Comparison of ENCODE assay signal across 9 cellular contexts in the genomic region with DNA sequence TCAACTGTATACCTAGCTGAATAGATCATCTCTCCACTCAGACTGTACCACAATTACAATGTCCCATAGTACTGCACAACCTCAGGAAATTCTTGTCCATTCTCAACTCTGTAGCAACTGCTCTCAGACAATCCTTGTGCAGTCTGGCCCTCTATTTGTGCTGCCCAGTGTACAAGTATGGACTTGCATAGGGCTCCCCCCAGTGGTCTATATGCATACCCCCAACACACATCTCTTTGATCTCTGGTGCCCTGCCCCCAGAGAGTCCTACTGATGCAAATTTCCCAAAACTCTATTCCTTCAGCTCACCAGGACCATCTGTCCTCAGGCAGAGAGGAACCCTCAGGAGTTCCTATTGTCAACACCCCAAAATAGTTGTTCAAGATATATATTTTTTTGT.
DNase-seq lines count a peak whose midpoint lies in the region; ATAC-seq and TF ChIP-seq lines count a peak whose summit lies in the region.
"Had no signal": no experiment of that assay in that cellular context is flagged by ENCODE, and none has a peak within 500 bp of the region (broad histone marks: within the 10 kb centered on the region; RNA-seq: fewer than 3 reads in every experiment).

No MANE protein-coding gene starts in this region.

- H3K27me3 Mint-ChIP-seq in mesothelial cell of epicardium (ENCODE audit: low read depth) = peaks cover 7% of the 10 kb centered on the region
- no peaks in the 10 kb centered on the region for H3K27me3 Mint-ChIP-seq in activated naive CD4-positive, alpha-beta T cell treated with anti-CD3 and anti-CD28 coated beads for 36 hours (ENCODE audit: low read depth)
- no peaks in the 10 kb centered on the region for H3K27me3 Mint-ChIP-seq in naive thymus-derived CD8-positive, alpha-beta T cell
- H3K27me3 Mint-ChIP-seq: IgD-negative memory B cell had no signal

- TF ChIP-seq CTCF in GM10248 (IDR thresholded peaks at IDR 0.05; ENCODE audit: control extremely low read depth, extremely low read depth, low read depth, missing control alignments) = peak; percentile 35
- no peak for TF ChIP-seq CTCF in mesothelial cell of epicardium (IDR thresholded peaks at IDR 0.05; ENCODE audit: unreplicated experiment)

- peaks cover 7% of the 10 kb centered on the region for H3K4me1 Mint-ChIP-seq in mesothelial cell of epicardium
- no peaks in the 10 kb centered on the region for H3K4me1 Mint-ChIP-seq in activated naive CD4-positive, alpha-beta T cell treated with anti-CD3 and anti-CD28 coated beads for 36 hours (ENCODE audit: low read depth)
- H3K4me1 Mint-ChIP-seq in naive thymus-derived CD8-positive, alpha-beta T cell = no peaks in the 10 kb centered on the region
- H3K4me1 Mint-ChIP-seq: IgD-negative memory B cell had no signal

- H3K9me3 Mint-ChIP-seq in mesothelial cell of epicardium = peaks cover 6% of the 10 kb centered on the region
- H3K9me3 Mint-ChIP-seq in activated naive CD4-positive, alpha-beta T cell treated with anti-CD3 and anti-CD28 coated beads for 36 hours = no peaks in the 10 kb centered on the region
- peaks cover 0 to 6% (median 0%) of the 10 kb centered on the region in 9 donors for H3K9me3 Mint-ChIP-seq in naive thymus-derived CD8-positive, alpha-beta T cell

- in situ Hi-C loops in KBM-7 (cut with MboI; ENCODE audit: low pct_unique_long_range_greater_than_20kb, low sequenced_read_pairs) = no loop called here

- CTCF ChIA-PET in GM10248 (lab: Yijun Ruan, JAX) = interaction anchor here (0.7 to 1.2 kb wide), 3 partner anchors 11 to 149 kb away, joined by 4 read pairs; no protein-coding TSS in a partner anchor
- CTCF ChIA-PET in activated naive CD4-positive, alpha-beta T cell treated with anti-CD3 and anti-CD28 coated beads for 36 hours (lab: Charles Lee) = interaction anchor here (0.6 to 1.6 kb wide), 2 partner anchors 65 to 778 kb away, joined by 3 to 4 read pairs; no protein-coding TSS in a partner anchor

- H3K27ac Mint-ChIP-seq in mesothelial cell of epicardium = no peak overlapping the region
- no peak overlapping the region for H3K27ac Mint-ChIP-seq in activated naive CD4-positive, alpha-beta T cell treated with anti-CD3 and anti-CD28 coated beads for 36 hours
- no peak overlapping the region for H3K27ac Mint-ChIP-seq in naive thymus-derived CD8-positive, alpha-beta T cell

- intact Hi-C loops in activated naive CD4-positive, alpha-beta T cell treated with anti-CD3 and anti-CD28 coated beads for 36 hours (cut with micrococcal nuclease) = loop anchor here (2.0 kb wide), 1 partner anchor 148 kb away; no protein-coding TSS in a partner anchor

- no peaks in the 10 kb centered on the region for H3K36me3 Mint-ChIP-seq in mesothelial cell of epicardium
- H3K36me3 Mint-ChIP-seq in activated naive CD4-positive, alpha-beta T cell treated with anti-CD3 and anti-CD28 coated beads for 36 hours (ENCODE audit: low read depth) = no peaks in the 10 kb centered on the region
- H3K36me3 Mint-ChIP-seq in naive thymus-derived CD8-positive, alpha-beta T cell = peaks cover 0 to 4% (median 0%) of the 10 kb centered on the region in 3 donors
- H3K36me3 Mint-ChIP-seq: IgD-negative memory B cell had no signal

- ATAC-seq in GM21515 (IDR thresholded peaks at IDR 0.05; ENCODE audit: unreplicated experiment) = peak; percentile 88
- no peak for ATAC-seq in naive thymus-derived CD8-positive, alpha-beta T cell

- POLR2A ChIA-PET in GM10248 (lab: Yijun Ruan, JAX) = interaction anchor here (0.6 kb wide), 1 partner anchor 22 kb away, joined by 9 read pairs; no protein-coding TSS in a partner anchor
- POLR2A ChIA-PET in naive thymus-derived CD8-positive, alpha-beta T cell (lab: Charles Lee) = no interaction called here

- H3K4me3 Mint-ChIP-seq in mesothelial cell of epicardium = no peak overlapping the region
- H3K4me3 Mint-ChIP-seq in activated naive CD4-positive, alpha-beta T cell treated with anti-CD3 and anti-CD28 coated beads for 36 hours = no peak overlapping the region
- H3K4me3 Mint-ChIP-seq in naive thymus-derived CD8-positive, alpha-beta T cell = no peak overlapping the region
- H3K4me3 Mint-ChIP-seq: IgD-negative memory B cell had no signal

- peak; percentile 15 for DNase-seq in GM10248 (ENCODE audit: extremely low spot score)
- DNase-seq in KBM-7 = peak; percentile 54
- DNase-seq in SKM-1 (lab: John Stamatoyannopoulos, UW; ENCODE audit: unreplicated experiment) = peak; percentile 22
- peak; percentile 26 for DNase-seq in mucosa of gallbladder (ENCODE audit: low spot score)
- no peak for DNase-seq in mesothelial cell of epicardium (ENCODE audit: low spot score in 2 of 2, unreplicated experiment in 2 of 2)
- DNase-seq in activated naive CD4-positive, alpha-beta T cell treated with anti-CD3 and anti-CD28 coated beads for 36 hours = no peak
- no peak for DNase-seq in naive thymus-derived CD8-positive, alpha-beta T cell

Comparison
In these comparisons a context has a peak if more than half of its experiments do, and no peak if none do; other contexts are left out.
1. DNase-seq: peak in GM10248 (single experiment), KBM-7 (single experiment), SKM-1 (single experiment) and mucosa of gallbladder (single experiment); none in mesothelial cell of epicardium (0 of 2), activated naive CD4-positive, alpha-beta T cell treated with anti-CD3 and anti-CD28 coated beads for 36 hours (single experiment) and naive thymus-derived CD8-positive, alpha-beta T cell (0 of 10).